Comparison of ENCODE assay signal across 7 cellular contexts in the genomic region with DNA sequence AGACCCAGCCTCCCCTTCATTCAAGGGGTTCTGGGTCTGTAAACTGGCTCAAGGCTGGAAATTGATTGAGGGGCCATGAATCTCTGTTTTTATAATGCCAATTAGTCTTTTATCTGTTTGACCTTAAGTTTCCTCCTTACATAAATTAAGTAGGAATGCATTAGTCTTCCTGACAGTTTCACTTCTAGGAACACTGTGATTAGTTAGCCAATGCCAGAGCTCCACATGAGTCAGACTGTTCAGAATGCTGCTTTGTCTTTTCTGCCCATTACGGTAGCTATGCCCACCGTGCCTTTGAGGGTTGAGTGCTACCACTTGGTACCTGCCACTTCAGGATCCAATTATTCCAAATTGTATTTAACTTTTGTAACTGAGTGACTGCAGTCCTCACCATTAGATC.
A peak's percentile ranks its signal among the peaks of the same experiment; 100 is the strongest.
DNase-seq lines count a peak whose midpoint lies in the region; ATAC-seq and TF ChIP-seq lines count a peak whose summit lies in the region.
"Not testable (repeated sequence)": the region's sequence is repeated elsewhere in the genome, so short reads cannot be mapped to it uniquely, and the experiment has no call there.

No MANE protein-coding gene starts in this region.

- WGBS in mammary epithelial cell (ENCODE audit: low coverage, missing lambda C conversion rate), result 21% methylated on average over 2 of the region's 2 CpGs

- not testable (repeated sequence) for H3K36me3 Mint-ChIP-seq in HFFc6 (ENCODE audit: low read depth)

- in situ Hi-C loops in mammary epithelial cell (cut with MboI; ENCODE audit: low sequenced_read_pairs in 2 of 2), result loop anchor here in 1 of 2 donors (25.0 kb wide), 1 partner anchor 260 kb away; a partner anchor contains a TSS

- CTCF ChIA-PET in mammary epithelial cell (lab: Charles Lee; ENCODE audit: low non-redundant PET), result not testable (repeated sequence)

- H3K27ac ChIP-seq in RWPE2 (ENCODE audit: poor library complexity, severe bottlenecking), result peak overlapping the region; percentile 72
- H3K27ac ChIP-seq in mammary epithelial cell (ENCODE audit: insufficient read depth, low read depth, low read length), result peak overlapping the region; percentile 18

- not testable (repeated sequence) for H3K36me3 ChIP-seq in RWPE2 (ENCODE audit: low read depth); mammary epithelial cell (ENCODE audit: insufficient read depth, low read length)

- H3K9ac ChIP-seq in mammary epithelial cell (ENCODE audit: insufficient read depth, low read length), result not testable (repeated sequence)

- TF ChIP-seq CTCF in HFFc6 (IDR thresholded peaks at IDR 0.05); RWPE2 (IDR thresholded peaks at IDR 0.05; ENCODE audit: poor library complexity, severe bottlenecking); mammary epithelial cell (conservative IDR thresholded peaks at IDR 0.05 in 1 of 2, IDR thresholded peaks at IDR 0.05 in 1 of 2; ENCODE audit: extremely low read depth in 1 of 2, insufficient read depth in 1 of 2, low read depth in 1 of 2, low read length in 2 of 2); retinal pigment epithelial cell (conservative IDR thresholded peaks at IDR 0.05; ENCODE audit: low read depth, low read length): not testable (repeated sequence)

- not testable (repeated sequence) for H3K4me3 ChIP-seq in RWPE2 (ENCODE audit: severe bottlenecking); mammary epithelial cell (replicated peaks in 1 of 3; ENCODE audit: insufficient read depth in 1 of 3, low read depth in 2 of 3, low read length in 3 of 3); retinal pigment epithelial cell (ENCODE audit: low read length)

- not testable (repeated sequence) for H3K27me3 Mint-ChIP-seq in HFFc6 (ENCODE audit: insufficient read depth)

- not testable (repeated sequence) for H4K20me1 ChIP-seq in mammary epithelial cell (ENCODE audit: insufficient read depth, low read length)

- H3K4me1 Mint-ChIP-seq in HFFc6 (ENCODE audit: low read depth), result not testable (repeated sequence)

- H3K4me2 ChIP-seq in mammary epithelial cell (ENCODE audit: insufficient read depth, low read depth, low read length), result peak overlapping the region; percentile 23

- intact Hi-C loops in mammary epithelial cell (cut with micrococcal nuclease), result not testable (repeated sequence)

- DNase-seq in Daoy (ENCODE audit: low read depth) (peak; percentile 64), HFFc6 (peak; percentile 63), M059J (ENCODE audit: low read depth) (peak; percentile 71), foreskin melanocyte (peak; percentile 60), retinal pigment epithelial cell (ENCODE audit: low read depth) (peak; percentile 69)
- DNase-seq in RWPE2 (ENCODE audit: low spot score); mammary epithelial cell: not testable (repeated sequence)

- ATAC-seq in RWPE2 (ENCODE audit: low read depth), result not testable (repeated sequence)

- not testable (repeated sequence) for H3K9me3 ChIP-seq in RWPE2 (ENCODE audit: severe bottlenecking); mammary epithelial cell (replicated peaks; ENCODE audit: insufficient read depth, low read length)

- not testable (repeated sequence) for H3K9me3 Mint-ChIP-seq in HFFc6

- not testable (repeated sequence) for H3K27me3 ChIP-seq in RWPE2 (ENCODE audit: insufficient read depth, poor library complexity, severe bottlenecking); mammary epithelial cell (ENCODE audit: insufficient read depth, low read length)

- peaks cover 13% of the 10 kb centered on the region for H3K4me1 ChIP-seq in RWPE2 (ENCODE audit: insufficient read depth, poor library complexity, severe bottlenecking)
- not testable (repeated sequence) for H3K4me1 ChIP-seq in mammary epithelial cell (ENCODE audit: insufficient read depth, low read length)

- H2AFZ ChIP-seq in mammary epithelial cell (ENCODE audit: low read depth, low read length), result not testable (repeated sequence)

- BruUV-seq in mammary epithelial cell (replicated peaks; lab: Mats Ljungman, UMichigan), result TSS peak; percentile 85

- H3K27ac Mint-ChIP-seq in HFFc6, result not testable (repeated sequence)

- not testable (repeated sequence) for H3K79me2 ChIP-seq in mammary epithelial cell (ENCODE audit: insufficient read depth, low read length)

- H3K4me3 Mint-ChIP-seq in HFFc6, result peak overlapping the region; percentile 13; the same call in 1 of the 2 replicates

- dilution Hi-C loops in mammary epithelial cell (cut with HindIII; ENCODE audit: low sequenced_read_pairs), result not testable (repeated sequence)
